In genomic region chr9:93963969-93964368, GRCh38 we compare ENCODE assay signal across 20 cellular contexts. TPM values are rescaled to one million over a fixed set of nuclear protein-coding genes. Genes with fewer than 3 reads are reported as not detected.
"Had no signal": no experiment of that assay in that cellular context is flagged by ENCODE, and none has a peak within 500 bp of the region (broad histone marks: within the 10 kb centered on the region; RNA-seq: fewer than 3 reads in every experiment).

No MANE protein-coding gene starts in this region.

- H3K9me3 Mint-ChIP-seq: activated CD4-positive, alpha-beta memory T cell treated with anti-CD3 and anti-CD28 coated beads, Interleukin-2, amount 10 ng/mL, durations not matched to agents 7 days and 5 days; activated naive CD4-positive, alpha-beta T cell treated with anti-CD3 and anti-CD28 coated beads, Interleukin-2, amount 50 U/mL, for 24 hours; activated T-helper 2 cell treated with anti-CD3 and anti-CD28 coated beads, Interferon-gamma antibody, Interleukin-2, Interleukin-4, amounts not matched to agents 10 μg/mL and 5 μg/mL and 100 μg/mL, durations not matched to agents 14 hours and 24 hours and 36 hours had no signal

- H3K4me3 ChIP-seq: body of pancreas, prostate gland, right lobe of liver, suprapubic skin, upper lobe of left lung had no signal

- H3K36me3 Mint-ChIP-seq: activated naive CD4-positive, alpha-beta T cell treated with anti-CD3 and anti-CD28 coated beads, Interleukin-2, amount 50 U/mL, for 24 hours had no signal

- H3K36me3 ChIP-seq: esophagus muscularis mucosa, prostate gland, right lobe of liver, suprapubic skin, upper lobe of left lung had no signal

- H3K27ac Mint-ChIP-seq: activated CD4-positive, alpha-beta memory T cell treated with anti-CD3 and anti-CD28 coated beads, Interleukin-2, amount 10 ng/mL, durations not matched to agents 7 days and 5 days; activated CD4-positive, alpha-beta T cell treated with anti-CD3 and anti-CD28 coated beads for 36 hours; activated naive CD4-positive, alpha-beta T cell treated with anti-CD3 and anti-CD28 coated beads, Interleukin-2, amount 50 U/mL, for 24 hours; activated T-helper 2 cell treated with anti-CD3 and anti-CD28 coated beads, Interferon-gamma antibody, Interleukin-2, Interleukin-4, amounts not matched to agents 10 μg/mL and 5 μg/mL and 100 μg/mL, durations not matched to agents 14 hours and 24 hours and 36 hours; nephron had no signal

- ATAC-seq: activated CD4-positive, alpha-beta T cell treated with anti-CD3 and anti-CD28 coated beads for 36 hours; body of pancreas; left colon; right lobe of liver had no signal

- H3K9me3 ChIP-seq: body of pancreas, esophagus muscularis mucosa, prostate gland, right lobe of liver, suprapubic skin, upper lobe of left lung had no signal

- H3K27ac ChIP-seq: body of pancreas, dorsolateral prefrontal cortex, esophagus muscularis mucosa, prostate gland, right lobe of liver, suprapubic skin, upper lobe of left lung, VCaP had no signal

- H3K4me3 Mint-ChIP-seq: activated CD4-positive, alpha-beta memory T cell treated with anti-CD3 and anti-CD28 coated beads, Interleukin-2, amount 10 ng/mL, durations not matched to agents 7 days and 5 days; activated CD4-positive, alpha-beta T cell treated with anti-CD3 and anti-CD28 coated beads for 36 hours; activated naive CD4-positive, alpha-beta T cell treated with anti-CD3 and anti-CD28 coated beads, Interleukin-2, amount 50 U/mL, for 24 hours; nephron had no signal

- DNase-seq: activated CD4-positive, alpha-beta memory T cell treated with anti-CD3 and anti-CD28 coated beads, Interleukin-2, amount 10 ng/mL, durations not matched to agents 7 days and 5 days; activated CD4-positive, alpha-beta T cell treated with anti-CD3 and anti-CD28 coated beads for 36 hours; body of pancreas; left colon; mammary epithelial cell; occipital lobe; right lobe of liver; stimulated activated CD4-positive, alpha-beta T cell treated with anti-CD3 and anti-CD28 coated beads, Interleukin-12 subunit alpha, Interleukin-12 subunit beta, amount 100 ng/mL, for 4 hours; stimulated activated naive CD4-positive, alpha-beta T cell; T-helper 1 cell had no signal

RNA-seq across cellular contexts. Expression of gene BARX1, which starts 8.8 kb away (rescaled TPM):
- total RNA-seq: fibroblast of villous mesenchyme, mammary epithelial cell, occipital lobe, right lobe of liver, suprapubic skin, upper lobe of left lung had no signal
